In the genomic region with DNA sequence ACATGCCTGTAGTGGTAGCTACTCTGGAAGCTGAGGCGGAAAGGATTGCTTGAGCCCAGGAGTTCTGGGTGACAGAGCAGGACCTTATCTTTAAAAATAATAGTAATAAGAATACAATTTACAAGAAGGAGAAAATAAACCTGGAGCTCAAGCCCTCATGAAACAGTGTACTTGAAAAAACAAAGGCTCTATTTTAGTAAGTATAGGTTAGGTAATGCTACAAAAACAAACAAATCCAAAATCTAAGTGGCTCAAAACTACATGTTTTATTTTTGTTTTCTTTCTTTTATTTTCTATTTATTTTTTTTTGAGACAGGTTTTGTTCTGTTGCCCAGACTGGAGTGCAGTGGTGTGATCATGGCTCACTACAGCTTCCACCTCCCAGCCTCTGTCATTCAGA, we compare ENCODE assay signal across 20 cellular contexts.
"Had no signal": no experiment of that assay in that cellular context is flagged by ENCODE, and none has a peak within 500 bp of the region (broad histone marks: within the 10 kb centered on the region; RNA-seq: fewer than 3 reads in every experiment).

No MANE protein-coding gene starts in this region.

- H3K4me3 Mint-ChIP-seq: mesothelial cell of epicardium had no signal

- H3K9me3 Mint-ChIP-seq: mesothelial cell of epicardium, naive B cell had no signal

- H3K4me3 ChIP-seq: colonic mucosa, dorsolateral prefrontal cortex, esophagus muscularis mucosa, gastroesophageal sphincter, heart left ventricle, hepatocyte, left lung, lower lobe of right lung, mucosa of descending colon had no signal

- H3K36me3 ChIP-seq: colonic mucosa, esophagus muscularis mucosa, heart left ventricle, left lung, lower lobe of right lung had no signal

- H3K27ac Mint-ChIP-seq: mesothelial cell of epicardium had no signal

- H3K27ac ChIP-seq: colonic mucosa, dorsolateral prefrontal cortex, esophagus muscularis mucosa, foreskin keratinocyte, gastroesophageal sphincter, heart left ventricle, hepatocyte, left lung, lower lobe of right lung had no signal

- H3K27me3 Mint-ChIP-seq: naive B cell had no signal

- H3K9me3 ChIP-seq: colonic mucosa, lower lobe of right lung, mucosa of descending colon had no signal

- ATAC-seq: foreskin keratinocyte, gastroesophageal sphincter, heart left ventricle, left cardiac atrium, left lung, left ventricle myocardium superior, lower lobe of right lung, mucosa of descending colon had no signal

- H2AFZ ChIP-seq: hepatocyte had no signal

- DNase-seq: colonic mucosa; cortex of kidney; dermis blood vessel endothelial cell; dorsolateral prefrontal cortex; effector CD4-positive, alpha-beta T cell; effector memory CD4-positive, alpha-beta T cell; foreskin keratinocyte; heart left ventricle; hypothalamus; left cardiac atrium; left lung; left ventricle myocardium superior; lower lobe of right lung; mesenchymal stem cell; mucosa of descending colon; naive B cell had no signal

- H3K4me2 ChIP-seq: hepatocyte had no signal

- H3K4me1 Mint-ChIP-seq: mesothelial cell of epicardium had no signal

- H3K4me1 ChIP-seq: colonic mucosa, esophagus muscularis mucosa, gastroesophageal sphincter had no signal

- H3K27me3 ChIP-seq: colonic mucosa, dorsolateral prefrontal cortex, esophagus muscularis mucosa, foreskin keratinocyte, gastroesophageal sphincter, heart left ventricle, hepatocyte, left lung had no signal

- H3K79me2 ChIP-seq: hepatocyte had no signal

- H3K36me3 Mint-ChIP-seq: naive B cell had no signal
